8 cellular contexts compared by ENCODE assay signal in the genomic region with DNA sequence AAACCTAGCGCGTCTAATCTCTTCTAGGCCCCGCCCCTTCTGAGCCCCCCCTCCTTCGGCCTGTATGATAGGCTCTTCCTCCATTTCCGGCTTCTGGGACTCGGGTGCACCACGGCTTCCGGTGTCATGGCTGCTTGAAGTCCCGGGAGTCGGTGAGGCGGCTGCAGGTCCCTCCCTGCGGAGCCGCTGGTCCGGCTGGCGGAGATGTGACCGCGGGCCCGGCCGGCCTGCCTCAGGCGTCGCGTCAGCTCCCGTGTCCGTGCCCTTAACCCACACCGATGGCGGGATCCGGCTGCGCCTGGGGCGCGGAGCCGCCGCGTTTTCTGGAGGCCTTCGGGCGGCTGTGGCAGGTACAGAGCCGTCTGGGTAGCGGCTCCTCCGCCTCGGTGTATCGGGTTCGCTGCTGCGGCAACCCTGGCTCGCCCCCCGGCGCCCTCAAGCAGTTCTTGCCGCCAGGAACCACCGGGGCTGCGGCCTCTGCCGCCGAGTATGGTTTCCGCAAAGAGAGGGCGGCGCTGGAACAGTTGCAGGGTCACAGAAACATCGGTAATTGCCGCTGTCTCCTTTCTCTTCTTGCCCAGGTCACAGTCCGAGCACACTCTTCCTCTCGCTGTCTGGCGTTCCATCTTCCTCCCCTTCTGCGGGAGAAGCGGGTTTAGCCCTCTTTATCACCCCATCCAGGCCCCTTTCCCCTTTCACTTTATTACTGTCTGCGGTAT. TPM values are rescaled to one million over a fixed set of nuclear protein-coding genes. Genes with fewer than 3 reads are reported as not detected.
DNase-seq lines count a peak whose midpoint lies in the region; ATAC-seq and TF ChIP-seq lines count a peak whose summit lies in the region.

A gene with protein sequence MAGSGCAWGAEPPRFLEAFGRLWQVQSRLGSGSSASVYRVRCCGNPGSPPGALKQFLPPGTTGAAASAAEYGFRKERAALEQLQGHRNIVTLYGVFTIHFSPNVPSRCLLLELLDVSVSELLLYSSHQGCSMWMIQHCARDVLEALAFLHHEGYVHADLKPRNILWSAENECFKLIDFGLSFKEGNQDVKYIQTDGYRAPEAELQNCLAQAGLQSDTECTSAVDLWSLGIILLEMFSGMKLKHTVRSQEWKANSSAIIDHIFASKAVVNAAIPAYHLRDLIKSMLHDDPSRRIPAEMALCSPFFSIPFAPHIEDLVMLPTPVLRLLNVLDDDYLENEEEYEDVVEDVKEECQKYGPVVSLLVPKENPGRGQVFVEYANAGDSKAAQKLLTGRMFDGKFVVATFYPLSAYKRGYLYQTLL (plus strand): TSS at position 96 of the 719 bp plus-strand sequence. CDS start 183 bp downstream, at position 279.

- H3K9me3 ChIP-seq in hepatocyte (ENCODE audit: low read depth) (no peaks in the 10 kb centered on the region), aorta (ENCODE audit: control insufficient read depth, low read length) (no peaks in the 10 kb centered on the region)

- H3K36me3 ChIP-seq in hepatocyte (replicated peaks; ENCODE audit: insufficient read depth, low read depth), result no peaks in the 10 kb centered on the region
- H3K36me3 ChIP-seq in aorta (ENCODE audit: control insufficient read depth in 1 of 2, insufficient read depth in 2 of 2, low read length in 1 of 2), result no peaks in the 10 kb centered on the region

- H3K4me2 ChIP-seq in hepatocyte, result peak within 1 kb of the TSS; percentile 82

- TF ChIP-seq CTCF in astrocyte of the cerebellum (IDR thresholded peaks at IDR 0.05; ENCODE audit: low read depth, low read length, missing control alignments) (no peak), hepatocyte (IDR thresholded peaks at IDR 0.05; ENCODE audit: poor library complexity) (no peak)

- H3K27me3 ChIP-seq in hepatocyte, result peaks cover 1% of the 10 kb centered on the region
- H3K27me3 ChIP-seq in aorta (ENCODE audit: control insufficient read depth in 1 of 2, insufficient read depth in 2 of 2, low read length in 1 of 2), result no peaks in the 10 kb centered on the region

- H3K4me1 ChIP-seq in hepatocyte (ENCODE audit: insufficient read depth) (no peaks in the 10 kb centered on the region), aorta (ENCODE audit: control insufficient read depth in 1 of 2, insufficient read depth in 2 of 2, low read length in 2 of 2) (peaks cover 0 to 4% of the 10 kb centered on the region in 2 donors)

- WGBS in hepatocyte (ENCODE audit: low lambda C conversion rate, missing lambda C conversion rate), result under 1% methylated on average over 58 of the region's 61 CpGs
- WGBS in aorta, 2 donors, result 0% methylated on average over 59 to 61 of the region's 61 CpGs

- H3K9me2 ChIP-seq in hepatocyte (replicated peaks; ENCODE audit: insufficient read depth), result no peaks in the 10 kb centered on the region

- peak; percentile 89 for ATAC-seq in GM18517 (IDR thresholded peaks at IDR 0.05; ENCODE audit: unreplicated experiment)
- ATAC-seq in HG03039 (IDR thresholded peaks at IDR 0.05; ENCODE audit: unreplicated experiment), result peak; percentile 98
- peak; percentile 98 for ATAC-seq in aorta (ENCODE audit: low FRiP score)

- intact Hi-C loops in aorta (cut with DNase I), result loop anchor here in 1 of 2 donors (5.0 kb wide), 1 partner anchor 64 kb away; a partner anchor contains a TSS

- peak within 1 kb of the TSS; percentile 97 for H2AFZ ChIP-seq in hepatocyte

- peak within 1 kb of the TSS; percentile 94 for H3K4me3 ChIP-seq in astrocyte of the cerebellum (ENCODE audit: low read depth, low read length)
- H3K4me3 ChIP-seq in hepatocyte, result peak within 1 kb of the TSS; percentile 86
- H3K4me3 ChIP-seq in aorta (ENCODE audit: low read length in 2 of 2), result peak within 1 kb of the TSS; percentile 55 to 78

- in situ Hi-C loops in astrocyte of the cerebellum (cut with HindIII; ENCODE audit: low sequenced_read_pairs), result no loop called here

- peaks cover 17% of the 10 kb centered on the region for H4K20me1 ChIP-seq in hepatocyte (ENCODE audit: insufficient read depth, poor library complexity, severe bottlenecking)

- peak; percentile 96 for DNase-seq in NCI-H2081 (lab: John Stamatoyannopoulos, UW)
- DNase-seq in T1000 (lab: John Stamatoyannopoulos, UW), result peak; percentile 73
- DNase-seq in astrocyte of the cerebellum (ENCODE audit: low read depth), result peak; percentile 82
- DNase-seq in hepatocyte (ENCODE audit: low spot score), result peak; percentile 96
- peak; percentile 84 for DNase-seq in renal cortical epithelial cell (ENCODE audit: low read depth)
- peak; percentile 95 to 96 for DNase-seq in aorta

- H3K79me2 ChIP-seq in hepatocyte, result peaks cover 51% of the 10 kb centered on the region

- H3K27ac ChIP-seq in hepatocyte (peak within 1 kb of the TSS; percentile 97), aorta (ENCODE audit: low read depth in 1 of 2, low read length in 2 of 2) (peak within 1 kb of the TSS; percentile 49 to 87)

RNA-seq across cellular contexts. Expression of the gene that starts here (rescaled TPM):
- 54.6 and 55.4 TPM in 2 replicates for total RNA-seq in hepatocyte
- 8.0 and 11.3 TPM in 2 replicates for polyA plus RNA-seq in hepatocyte
- 83.6 and 108 TPM in 2 replicates for total RNA-seq in renal cortical epithelial cell
- total RNA-seq in aorta, result 10 to 100 TPM; 28.0 to 29.6 TPM
- 10 to 100 TPM in 1 of 2 donors, 1 to 10 TPM in 1; 8.7 to 14.7 TPM for polyA plus RNA-seq in aorta

Comparison
In these comparisons a context has a peak if more than half of its experiments do, and no peak if none do; other contexts are left out.
1. Peak in every context shown above with its lines: DNase-seq, ATAC-seq, H3K4me3 ChIP-seq and H3K27ac ChIP-seq.